ENCODE assay signal across 17 cellular contexts in the genomic region with DNA sequence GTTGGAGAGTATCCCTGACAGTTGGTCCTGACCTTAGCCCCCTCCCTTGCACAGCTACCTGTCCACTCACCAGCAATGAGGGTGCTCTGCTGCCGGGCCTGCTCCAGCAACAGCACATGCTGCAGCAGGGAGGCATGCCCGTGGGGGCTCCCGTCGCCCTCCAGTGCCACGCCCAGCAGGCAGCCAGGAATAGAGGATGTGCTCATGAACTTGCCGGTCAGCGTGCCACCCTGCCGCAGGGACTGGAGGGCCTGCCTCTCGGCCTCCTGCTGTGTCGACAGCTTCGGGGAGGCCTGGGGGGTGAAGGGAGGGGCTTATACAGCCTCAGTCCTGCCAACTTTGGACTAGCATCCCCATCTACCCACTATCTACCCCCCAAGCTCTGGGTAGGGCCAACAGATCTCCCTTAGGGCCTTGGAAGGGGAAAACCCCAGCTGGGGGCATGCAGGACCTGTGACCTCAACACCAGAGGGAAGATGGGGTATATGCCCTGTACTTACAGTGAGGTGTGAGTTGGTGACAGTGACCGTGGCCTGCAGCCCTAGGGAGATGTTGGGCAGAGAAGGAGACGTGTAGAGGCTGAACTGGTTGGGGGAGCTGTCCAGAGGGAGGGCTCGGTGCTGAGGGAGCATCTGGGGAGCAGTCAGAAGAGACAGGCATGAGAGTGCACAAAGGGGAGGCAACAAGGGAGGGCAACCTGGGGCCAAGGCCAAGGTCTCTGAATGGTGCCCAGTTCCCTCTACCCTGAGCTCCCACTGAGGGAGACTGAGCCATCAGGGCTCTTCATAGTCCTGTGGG. TPM values are rescaled to one million over a fixed set of nuclear protein-coding genes. Genes with fewer than 3 reads are reported as not detected.
A peak's percentile ranks its signal among the peaks of the same experiment; 100 is the strongest.
DNase-seq lines count a peak whose midpoint lies in the region; FAIRE-seq and TF ChIP-seq lines count a peak whose summit lies in the region.
"Had no signal": no experiment of that assay in that cellular context is flagged by ENCODE, and none has a peak within 500 bp of the region (broad histone marks: within the 10 kb centered on the region; RNA-seq: fewer than 3 reads in every experiment).

No MANE protein-coding gene starts in this region.

- peak overlapping the region; percentile 54 for H3K4me3 Mint-ChIP-seq in astrocyte (ENCODE audit: unreplicated experiment)
- no peak overlapping the region for H3K4me3 Mint-ChIP-seq in nephron progenitor cell

- no peak overlapping the region for H3K9ac ChIP-seq in BLaER1
- H3K9ac ChIP-seq in astrocyte (ENCODE audit: low read length), result no peak overlapping the region
- no peak overlapping the region for H3K9ac ChIP-seq in Karpas-422 (ENCODE audit: low read length)
- no peak overlapping the region for H3K9ac ChIP-seq in colonic mucosa (ENCODE audit: low read depth in 2 of 2, low read length in 2 of 2)

- no peaks in the 10 kb centered on the region for H3K9me2 ChIP-seq in Karpas-422 (replicated peaks; ENCODE audit: insufficient read depth, low read length)

- H4K20me1 ChIP-seq in BLaER1 (peaks cover 15% of the 10 kb centered on the region; the same call in 1 of the 2 replicates), astrocyte (ENCODE audit: insufficient read depth, low read length) (no peaks in the 10 kb centered on the region), Karpas-422 (ENCODE audit: insufficient read depth, low read depth, low read length) (no peaks in the 10 kb centered on the region)

- H3K36me3 ChIP-seq in BLaER1, result peaks cover 71% of the 10 kb centered on the region
- H3K36me3 ChIP-seq in astrocyte (ENCODE audit: insufficient read depth, low read length), result peaks cover 3% of the 10 kb centered on the region
- no peaks in the 10 kb centered on the region for H3K36me3 ChIP-seq in Karpas-422 (ENCODE audit: insufficient read depth, low read length)
- H3K36me3 ChIP-seq in colonic mucosa, result no peaks in the 10 kb centered on the region

- FAIRE-seq in astrocyte (lab: Jason Lieb, UNC), result no peak
- FAIRE-seq: A204.1, K562 had no signal

- intact Hi-C loops in colonic mucosa (cut with DNase I), result no loop called here

- H3K4me1 Mint-ChIP-seq in astrocyte (ENCODE audit: low read depth, unreplicated experiment) (peaks cover 33% of the 10 kb centered on the region), nephron progenitor cell (peaks cover 50% of the 10 kb centered on the region)

- H3K4me2 ChIP-seq in BLaER1 (no peak overlapping the region), astrocyte (ENCODE audit: low read length) (no peak overlapping the region), Karpas-422 (ENCODE audit: low read depth, low read length, poor library complexity, severe bottlenecking) (no peak overlapping the region)

- H3K9me3 Mint-ChIP-seq in astrocyte (ENCODE audit: unreplicated experiment) (no peaks in the 10 kb centered on the region), nephron progenitor cell (no peaks in the 10 kb centered on the region)

- no peaks in the 10 kb centered on the region for H3K27me3 Mint-ChIP-seq in astrocyte (ENCODE audit: low read depth, unreplicated experiment)
- no peaks in the 10 kb centered on the region for H3K27me3 Mint-ChIP-seq in nephron progenitor cell (ENCODE audit: low read depth, poor library complexity)

- H3K36me3 Mint-ChIP-seq in astrocyte (ENCODE audit: low read depth, unreplicated experiment) (peaks cover 6% of the 10 kb centered on the region), nephron progenitor cell (ENCODE audit: low read depth) (peaks cover 21% of the 10 kb centered on the region)

- no peak for TF ChIP-seq CTCF in astrocyte (IDR thresholded peaks at IDR 0.05; ENCODE audit: insufficient read depth, low read depth, low read length)
- no peak for TF ChIP-seq CTCF in nephron progenitor cell (IDR thresholded peaks at IDR 0.05)
- TF ChIP-seq CTCF in colonic mucosa (IDR thresholded peaks at IDR 0.05), result no peak

- H3K27ac Mint-ChIP-seq in astrocyte (ENCODE audit: unreplicated experiment) (no peak overlapping the region), nephron progenitor cell (peak overlapping the region; percentile 65)

- H3K27me3 ChIP-seq in BLaER1 (no peaks in the 10 kb centered on the region), astrocyte (ENCODE audit: insufficient read depth, low read length) (no peaks in the 10 kb centered on the region), Karpas-422 (ENCODE audit: low read length) (no peaks in the 10 kb centered on the region), colonic mucosa (no peaks in the 10 kb centered on the region)
- H3K27me3 ChIP-seq: SJSA1 had no signal

- no peaks in the 10 kb centered on the region for H3K9me3 ChIP-seq in BLaER1
- no peaks in the 10 kb centered on the region for H3K9me3 ChIP-seq in astrocyte (ENCODE audit: insufficient read depth, low read depth, low read length)
- no peaks in the 10 kb centered on the region for H3K9me3 ChIP-seq in Karpas-422 (ENCODE audit: low read length)
- no peaks in the 10 kb centered on the region for H3K9me3 ChIP-seq in colonic mucosa
- H3K9me3 ChIP-seq: HAP-1, SJSA1 had no signal

- no peak overlapping the region for H3K4me3 ChIP-seq in BLaER1
- H3K4me3 ChIP-seq in astrocyte (ENCODE audit: insufficient read depth, low read depth, low read length), result no peak overlapping the region
- no peak overlapping the region for H3K4me3 ChIP-seq in Karpas-422 (ENCODE audit: low read length)
- H3K4me3 ChIP-seq in colonic mucosa, result no peak overlapping the region
- H3K4me3 ChIP-seq: HAP-1, K562, SJSA1 had no signal

- no peaks in the 10 kb centered on the region for H3K79me2 ChIP-seq in astrocyte (ENCODE audit: insufficient read depth, low read length)
- no peaks in the 10 kb centered on the region for H3K79me2 ChIP-seq in Karpas-422 (ENCODE audit: low read length)

- no peak for DNase-seq in astrocyte (ENCODE audit: low read depth)
- no peak for DNase-seq in nephron progenitor cell
- DNase-seq in NCI-H1436 treated with DMSO at 0.1 percent for 48 hours (lab: John Stamatoyannopoulos, UW), result no peak
- no peak for DNase-seq in Karpas-422
- no peak for DNase-seq in colonic mucosa
- DNase-seq: C1 segment of cervical spinal cord, DMS79 treated with DMSO at 0.1 percent for 48 hours, NCI-H1436, NCI-H2029 treated with DMSO at 0.1 percent for 48 hours, NCI-H2171 treated with DMSO at 0.1 percent for 48 hours, NCI-H446 treated with DMSO at 0.1 percent for 48 hours, NCI-H748 treated with DMSO at 0.1 percent for 48 hours had no signal

- H3K27ac ChIP-seq in BLaER1 (peak overlapping the region; percentile 51; the same call in 1 of the 2 replicates), astrocyte (ENCODE audit: low read depth, low read length) (no peak overlapping the region), Karpas-422 (ENCODE audit: low read length) (no peak overlapping the region), colonic mucosa (no peak overlapping the region)
- H3K27ac ChIP-seq: SJSA1 had no signal

- H2AFZ ChIP-seq in astrocyte (ENCODE audit: low read depth, low read length), result no peak overlapping the region
- H2AFZ ChIP-seq in Karpas-422 (ENCODE audit: low read length), result no peak overlapping the region

- H3K4me1 ChIP-seq in BLaER1 (peaks cover 65% of the 10 kb centered on the region), astrocyte (ENCODE audit: insufficient read depth, low read length) (peaks cover 24% of the 10 kb centered on the region), Karpas-422 (ENCODE audit: low read length) (peaks cover 7% of the 10 kb centered on the region), colonic mucosa (peaks cover 4% of the 10 kb centered on the region)

RNA-seq across cellular contexts. Expression of a gene that starts 20.9 kb away (rescaled TPM):
- total RNA-seq in astrocyte, result 94.5 and 98.5 TPM in 2 replicates
- total RNA-seq in Karpas-422 (2014; rRNA removed; shearing (Covaris generic); ENCODE audit: low replicate concordance), result 43.6 and 59.6 TPM in 2 replicates
- 10 to 100 TPM; 28.3 to 44.7 TPM for total RNA-seq in colonic mucosa

RNA-seq across cellular contexts. Expression of a gene that starts 24.9 kb away (rescaled TPM):
- total RNA-seq in astrocyte (77.0 and 90.5 TPM in 2 replicates), colonic mucosa (10 to 100 TPM; 60.9 to 74.3 TPM)
- total RNA-seq in Karpas-422 (2014; rRNA removed; shearing (Covaris generic); ENCODE audit: low replicate concordance), result 43.9 and 73.1 TPM in 2 replicates

RNA-seq across cellular contexts. Expression of a gene that starts 32.0 kb away (rescaled TPM):
- total RNA-seq in astrocyte, result 18.7 and 21.6 TPM in 2 replicates
- 24.4 and 44.2 TPM in 2 replicates for total RNA-seq in Karpas-422 (2014; rRNA removed; shearing (Covaris generic); ENCODE audit: low replicate concordance)
- 10 to 100 TPM; 19.0 to 26.6 TPM for total RNA-seq in colonic mucosa

RNA-seq across cellular contexts. Expression of a gene that starts 50.3 kb away (rescaled TPM):
- total RNA-seq in astrocyte (1.6 and 2.3 TPM in 2 replicates), colonic mucosa (10 to 100 TPM in 1 of 2 donors, 1 to 10 TPM in 1; 2.7 to 11.5 TPM)
- 3.7 and 4.6 TPM in 2 replicates for total RNA-seq in Karpas-422 (2014; rRNA removed; shearing (Covaris generic); ENCODE audit: low replicate concordance)
